25 cellular contexts compared by ENCODE assay signal in genomic region chr19:56866563-56866962, GRCh38. TPM values are rescaled to one million over a fixed set of nuclear protein-coding genes. Genes with fewer than 3 reads are reported as not detected.
"Had no signal": no experiment of that assay in that cellular context is flagged by ENCODE, and none has a peak within 500 bp of the region (broad histone marks: within the 10 kb centered on the region; RNA-seq: fewer than 3 reads in every experiment).

No MANE protein-coding gene starts in this region.

- H3K27me3 ChIP-seq: foreskin keratinocyte, neural progenitor cell, pancreas, sigmoid colon, stomach, upper lobe of left lung had no signal

- H3K4me2 ChIP-seq: neural progenitor cell had no signal

- DNase-seq: activated CD4-positive, alpha-beta T cell treated with anti-CD3 and anti-CD28 coated beads, Interleukin-2, amount 10 ng/mL, durations not matched to agents 24 days and 14 days; activated CD8-positive, alpha-beta T cell treated with anti-CD3 and anti-CD28 coated beads for 36 hours; activated naive CD4-positive, alpha-beta T cell treated with anti-CD3 and anti-CD28 coated beads, Interleukin-2, amount 10 ng/mL, durations not matched to agents 7 days and 5 days; activated naive CD8-positive, alpha-beta T cell treated with anti-CD3 and anti-CD28 coated beads, Interleukin-2, amount 50 U/mL, for 24 hours; activated T-cell treated with anti-CD3 and anti-CD28 coated beads, Interleukin-2, amount 50 U/mL, for 24 hours; foreskin keratinocyte; glutamatergic neuron; left ventricle myocardium inferior; mammary epithelial cell; naive B cell; pancreas; sigmoid colon; stimulated activated CD4-positive, alpha-beta T cell treated with anti-CD3 and anti-CD28 coated beads, Interleukin-4, amount 100 ng/mL, for 24 hours; stomach; T-cell; upper lobe of left lung had no signal

- H3K36me3 ChIP-seq: breast epithelium, left ventricle myocardium inferior, neural progenitor cell, pancreas, sigmoid colon, stomach, upper lobe of left lung had no signal

- H3K27ac ChIP-seq: breast epithelium, coronary artery, foreskin keratinocyte, left ventricle myocardium inferior, neural progenitor cell, pancreas, sigmoid colon, stomach, upper lobe of left lung had no signal

- H3K4me3 ChIP-seq: breast epithelium, coronary artery, left ventricle myocardium inferior, neural progenitor cell, pancreas, sigmoid colon, stomach, upper lobe of left lung had no signal

- H3K9me3 ChIP-seq: pancreas had no signal

- H2AFZ ChIP-seq: neural progenitor cell had no signal

- ATAC-seq: activated CD8-positive, alpha-beta T cell treated with anti-CD3 and anti-CD28 coated beads for 36 hours; activated naive CD8-positive, alpha-beta T cell treated with anti-CD3 and anti-CD28 coated beads, Interleukin-2, amount 50 U/mL, for 24 hours; foreskin keratinocyte; pancreas; stimulated activated effector memory CD8-positive, alpha-beta T cell treated with anti-CD3 and anti-CD28 coated beads, Interleukin-12 subunit alpha, Interleukin-12 subunit beta, amount 100 ng/mL, for 72 hours; T-cell had no signal

- H3K4me1 ChIP-seq: breast epithelium, foreskin keratinocyte, left ventricle myocardium inferior, neural progenitor cell, pancreas, stomach, upper lobe of left lung had no signal

RNA-seq across cellular contexts. Expression of gene PEG3, which starts 26.0 kb away (rescaled TPM):
- total RNA-seq: activated CD4-positive, alpha-beta T cell treated with anti-CD3 and anti-CD28 coated beads, Interleukin-2, amount 10 ng/mL, durations not matched to agents 24 days and 14 days; astrocyte had no signal
- polyA plus RNA-seq: mammary epithelial cell had no signal

RNA-seq across cellular contexts. Expression of gene ZIM2, which starts 26.0 kb away (rescaled TPM):
- total RNA-seq: activated CD4-positive, alpha-beta T cell treated with anti-CD3 and anti-CD28 coated beads, Interleukin-2, amount 10 ng/mL, durations not matched to agents 24 days and 14 days; activated CD8-positive, alpha-beta T cell treated with anti-CD3 and anti-CD28 coated beads for 36 hours; astrocyte; epithelial cell of proximal tubule; fibroblast of lung; foreskin keratinocyte; kidney epithelial cell; mammary epithelial cell; mononuclear cell; T-cell had no signal
- polyA plus RNA-seq: fibroblast of lung, foreskin keratinocyte, mammary epithelial cell had no signal
